ENCODE assay signal across 8 cellular contexts in genomic region chr12:57093412-57094193, GRCh38. TPM values are rescaled to one million over a fixed set of nuclear protein-coding genes. Genes with fewer than 3 reads are reported as not detected.
DNase-seq lines count a peak whose midpoint lies in the region; FAIRE-seq and TF ChIP-seq lines count a peak whose summit lies in the region.

No MANE protein-coding gene starts in this region.

- peak; percentile 87 for FAIRE-seq in GM19239 (lab: Jason Lieb, UNC)
- no peak for FAIRE-seq in RCC 7860 (lab: Jason Lieb, UNC)

- peaks cover 52% of the 10 kb centered on the region for H3K4me1 Mint-ChIP-seq in activated naive CD8-positive, alpha-beta T cell (ENCODE audit: low read depth)

- H3K27ac Mint-ChIP-seq in activated naive CD8-positive, alpha-beta T cell: peak overlapping the region; percentile 87

- peaks cover 11% of the 10 kb centered on the region for H3K4me1 ChIP-seq in cardiac muscle cell (ENCODE audit: low read depth)

- CTCF ChIA-PET in AG04450 (lab: Charles Lee): interaction anchor here (0.6 to 3.4 kb wide), 11 partner anchors 12 to 551 kb away, joined by 3 to 27 read pairs (median 5); partner anchors contain the start of gene STAT6

- H3K36me3 ChIP-seq in cardiac muscle cell: peaks cover 15% of the 10 kb centered on the region

- H3K4me3 Mint-ChIP-seq in activated naive CD8-positive, alpha-beta T cell: peak overlapping the region; percentile 80

- DNase-seq in AG04450 (ENCODE audit: low read depth, low spot score): peak; percentile 79
- DNase-seq in GM19239 (ENCODE audit: insufficient read length, low spot score): no peak
- DNase-seq in RCC 7860 (ENCODE audit: low spot score): peak; percentile 12
- peak; percentile 70 to 93 for DNase-seq in cardiac muscle cell (ENCODE audit: low read depth in 1 of 2, low spot score in 1 of 2)
- peak; percentile 45 for DNase-seq in renal cortical epithelial cell (ENCODE audit: low read depth)
- DNase-seq in HT-29 (ENCODE audit: low spot score): no peak
- no peak for DNase-seq in NCI-H1694 treated with DMSO at 0.1 percent for 48 hours (lab: John Stamatoyannopoulos, UW)

- POLR2A ChIA-PET in AG04450 (lab: Yijun Ruan, JAX): interaction anchor here (0.6 to 13.0 kb wide), 9 partner anchors 14 to 569 kb away, joined by 3 to 258 read pairs (median 4); partner anchors contain the start of genes LRP1, NACA, NEMP1 and STAT6

- H3K27me3 ChIP-seq in AG04450 (ENCODE audit: control insufficient read depth, insufficient read depth, low read length): no peaks in the 10 kb centered on the region
- H3K27me3 ChIP-seq in cardiac muscle cell: no peaks in the 10 kb centered on the region

- peak; percentile 63 for TF ChIP-seq CTCF in AG04450 (IDR thresholded peaks at IDR 0.05; ENCODE audit: low read depth, low read length)
- peak; percentile 59 for TF ChIP-seq CTCF in cardiac muscle cell (IDR thresholded peaks at IDR 0.05; ENCODE audit: low read depth, low read length)

- H3K27ac ChIP-seq in AG04450 (ENCODE audit: low read depth, low read length) (peak overlapping the region; percentile 75), cardiac muscle cell (peak overlapping the region; percentile 62)

- H3K9me3 Mint-ChIP-seq in activated naive CD8-positive, alpha-beta T cell (ENCODE audit: low read depth): no peaks in the 10 kb centered on the region

- H3K9me3 ChIP-seq in AG04450 (ENCODE audit: control insufficient read depth, insufficient read depth, low read length) (no peaks in the 10 kb centered on the region; the same call in 1 of the 2 replicates), cardiac muscle cell (ENCODE audit: low read depth) (no peaks in the 10 kb centered on the region)

- H3K36me3 Mint-ChIP-seq in activated naive CD8-positive, alpha-beta T cell: peaks cover 3% of the 10 kb centered on the region

- H3K27me3 Mint-ChIP-seq in activated naive CD8-positive, alpha-beta T cell: no peaks in the 10 kb centered on the region

- H3K4me3 ChIP-seq in AG04450 (ENCODE audit: low read depth, low read length) (peak overlapping the region; percentile 74), cardiac muscle cell (no peak overlapping the region)

RNA-seq across cellular contexts. Expression of gene NAB2, which starts 4.7 kb away (rescaled TPM):
- polyA plus RNA-seq in AG04450 (2011; rRNA removed): 46.4 and 60.9 TPM in 2 replicates
- polyA minus RNA-seq in AG04450 (2011; rRNA and poly(A)+ RNA removed): 68.2 and 83.4 TPM in 2 replicates
- total RNA-seq in cardiac muscle cell: 30.8 and 35.0 TPM in 2 replicates
- 11.9 and 14.7 TPM in 2 replicates for polyA plus RNA-seq in cardiac muscle cell
- 13.5 and 16.3 TPM in 2 replicates for total RNA-seq in renal cortical epithelial cell
- 17.8 and 19.3 TPM in 2 replicates for total RNA-seq in HT-29 (2014; rRNA removed; shearing (Covaris generic))

RNA-seq across cellular contexts. Expression of gene NEMP1, which starts 15.0 kb away (rescaled TPM):
- polyA plus RNA-seq in AG04450 (2011; rRNA removed) (8.3 and 11.9 TPM in 2 replicates), cardiac muscle cell (5.8 and 6.6 TPM in 2 replicates)
- 6.1 and 9.0 TPM in 2 replicates for polyA minus RNA-seq in AG04450 (2011; rRNA and poly(A)+ RNA removed)
- total RNA-seq in cardiac muscle cell (4.4 and 8.8 TPM in 2 replicates), renal cortical epithelial cell (5.2 and 7.8 TPM in 2 replicates)
- total RNA-seq in HT-29 (2014; rRNA removed; shearing (Covaris generic)): 12.5 and 13.6 TPM in 2 replicates

RNA-seq across cellular contexts. Expression of gene STAT6, which starts 17.6 kb away (rescaled TPM):
- polyA plus RNA-seq in AG04450 (2011; rRNA removed) (79.5 and 94.2 TPM in 2 replicates), cardiac muscle cell (37.2 and 45.9 TPM in 2 replicates)
- polyA minus RNA-seq in AG04450 (2011; rRNA and poly(A)+ RNA removed): 95.3 and 103 TPM in 2 replicates
- total RNA-seq in cardiac muscle cell (34.6 and 53.0 TPM in 2 replicates), renal cortical epithelial cell (105 and 131 TPM in 2 replicates)
- 114 and 125 TPM in 2 replicates for total RNA-seq in HT-29 (2014; rRNA removed; shearing (Covaris generic))

RNA-seq across cellular contexts. Expression of gene LRP1, which starts 34.7 kb away (rescaled TPM):
- 49.9 and 95.0 TPM in 2 replicates for polyA plus RNA-seq in AG04450 (2011; rRNA removed)
- polyA minus RNA-seq in AG04450 (2011; rRNA and poly(A)+ RNA removed): 264 and 395 TPM in 2 replicates
- total RNA-seq in cardiac muscle cell: 37.1 and 77.5 TPM in 2 replicates
- 28.3 and 28.5 TPM in 2 replicates for polyA plus RNA-seq in cardiac muscle cell
- total RNA-seq in renal cortical epithelial cell: 11.3 and 157 TPM in 2 replicates
- total RNA-seq in HT-29 (2014; rRNA removed; shearing (Covaris generic)): 22.8 and 25.2 TPM in 2 replicates

RNA-seq across cellular contexts. Expression of gene MYO1A, which starts 43.7 kb away (rescaled TPM):
- polyA plus RNA-seq in AG04450 (2011; rRNA removed) (not detected in 2 replicates), cardiac muscle cell (1.5 TPM in 1 of 2 replicates, not detected in the other)
- polyA minus RNA-seq in AG04450 (2011; rRNA and poly(A)+ RNA removed): 0.04 TPM in 1 of 2 replicates, not detected in the other
- total RNA-seq in cardiac muscle cell (not detected in 2 replicates), renal cortical epithelial cell (not detected in 2 replicates)
- total RNA-seq in HT-29 (2014; rRNA removed; shearing (Covaris generic)): 0.76 and 1.8 TPM in 2 replicates

Comparison
In these comparisons a context has a peak if more than half of its experiments do, and no peak if none do; other contexts are left out.
1. DNase-seq: peak in AG04450 (single experiment), RCC 7860 (single experiment), cardiac muscle cell (2 of 2) and renal cortical epithelial cell (single experiment); none in GM19239 (single experiment), HT-29 (single experiment) and NCI-H1694 treated with DMSO at 0.1 percent for 48 hours (single experiment).